16 cellular contexts compared by ENCODE assay signal in genomic region chr19:48350856-48351255, GRCh38. TPM values are rescaled to one million over a fixed set of nuclear protein-coding genes. Genes with fewer than 3 reads are reported as not detected.
"Had no signal": no experiment of that assay in that cellular context is flagged by ENCODE, and none has a peak within 500 bp of the region (broad histone marks: within the 10 kb centered on the region; RNA-seq: fewer than 3 reads in every experiment).

No MANE protein-coding gene starts in this region.

- H3K4me3 Mint-ChIP-seq: activated CD4-positive, alpha-beta memory T cell treated with anti-CD3 and anti-CD28 coated beads for 36 hours; activated naive CD8-positive, alpha-beta T cell treated with anti-CD3 and anti-CD28 coated beads, Interleukin-2, amount 10 ng/mL, durations not matched to agents 7 days and 5 days; endodermal cell; naive thymus-derived CD8-positive, alpha-beta T cell; stimulated activated naive B cell treated with anti-CD40 and anti-IgM and Interleukin-4, amounts not matched to agents 10 μg/mL and 1 μg/mL and 100 μg/mL, for 72 hours had no signal

- H3K4me3 ChIP-seq: lower lobe of right lung, spleen had no signal

- H3K9ac ChIP-seq: parathyroid adenoma had no signal

- H2AFZ ChIP-seq: parathyroid adenoma had no signal

- H3K27ac Mint-ChIP-seq: activated CD4-positive, alpha-beta memory T cell treated with anti-CD3 and anti-CD28 coated beads for 36 hours; activated naive CD8-positive, alpha-beta T cell treated with anti-CD3 and anti-CD28 coated beads, Interleukin-2, amount 10 ng/mL, durations not matched to agents 7 days and 5 days; endodermal cell; naive thymus-derived CD8-positive, alpha-beta T cell; stimulated activated naive B cell treated with anti-CD40 and anti-IgM and Interleukin-4, amounts not matched to agents 10 μg/mL and 1 μg/mL and 100 μg/mL, for 72 hours; T-helper 17 cell had no signal

- H3K27me3 ChIP-seq: spleen had no signal

- H3K4me1 ChIP-seq: lower lobe of right lung had no signal

- H3K27ac ChIP-seq: lower lobe of right lung, parathyroid adenoma, spleen, VCaP had no signal

- H3K27me3 Mint-ChIP-seq: activated CD4-positive, alpha-beta memory T cell treated with anti-CD3 and anti-CD28 coated beads for 36 hours; activated naive CD8-positive, alpha-beta T cell treated with anti-CD3 and anti-CD28 coated beads, Interleukin-2, amount 10 ng/mL, durations not matched to agents 7 days and 5 days; naive thymus-derived CD8-positive, alpha-beta T cell; stimulated activated naive B cell treated with anti-CD40 and anti-IgM and Interleukin-4, amounts not matched to agents 10 μg/mL and 1 μg/mL and 100 μg/mL, for 72 hours; T-helper 17 cell had no signal

- H3K9me3 Mint-ChIP-seq: activated CD4-positive, alpha-beta memory T cell treated with anti-CD3 and anti-CD28 coated beads for 36 hours; activated naive CD8-positive, alpha-beta T cell treated with anti-CD3 and anti-CD28 coated beads, Interleukin-2, amount 10 ng/mL, durations not matched to agents 7 days and 5 days; endodermal cell; naive thymus-derived CD8-positive, alpha-beta T cell; stimulated activated naive B cell treated with anti-CD40 and anti-IgM and Interleukin-4, amounts not matched to agents 10 μg/mL and 1 μg/mL and 100 μg/mL, for 72 hours had no signal

RNA-seq across cellular contexts. Expression of gene SYNGR4, which starts 13.3 kb away (rescaled TPM):
- total RNA-seq: cardiac septum; dermis microvascular lymphatic vessel endothelial cell; endodermal cell; epithelial cell of proximal tubule; left colon; lower lobe of right lung; mesenteric fat pad; naive thymus-derived CD8-positive, alpha-beta T cell; spleen; T-helper 17 cell; ureter had no signal
- polyA plus RNA-seq: naive thymus-derived CD8-positive, alpha-beta T cell had no signal

RNA-seq across cellular contexts. Expression of gene GRIN2D, which starts 42.6 kb away (rescaled TPM):
- polyA plus RNA-seq: naive thymus-derived CD8-positive, alpha-beta T cell had no signal
